ENCODE assay signal across 8 cellular contexts in genomic region chr15:78875107-78875914, GRCh38. TPM values are rescaled to one million over a fixed set of nuclear protein-coding genes. Genes with fewer than 3 reads are reported as not detected.
A peak's percentile ranks its signal among the peaks of the same experiment; 100 is the strongest.
DNase-seq lines count a peak whose midpoint lies in the region; ATAC-seq and FAIRE-seq lines count a peak whose summit lies in the region.

No MANE protein-coding gene starts in this region.

- CTCF ChIA-PET in activated CD8-positive, alpha-beta T cell treated with anti-CD3 and anti-CD28 coated beads, Interleukin-2, amount 10 ng/mL, durations not matched to agents 7 days and 5 days (lab: Charles Lee): no interaction called here

- peak overlapping the region; percentile 100 for H3K27ac Mint-ChIP-seq in activated CD8-positive, alpha-beta T cell treated with anti-CD3 and anti-CD28 coated beads, Interleukin-2, amount 10 ng/mL, durations not matched to agents 7 days and 5 days

- H3K36me3 Mint-ChIP-seq in activated CD8-positive, alpha-beta T cell treated with anti-CD3 and anti-CD28 coated beads, Interleukin-2, amount 10 ng/mL, durations not matched to agents 7 days and 5 days (ENCODE audit: low read depth): peaks cover 38% of the 10 kb centered on the region

- ATAC-seq in activated CD8-positive, alpha-beta T cell treated with anti-CD3 and anti-CD28 coated beads, Interleukin-2, amount 10 ng/mL, durations not matched to agents 7 days and 5 days: no peak
- no peak for ATAC-seq in GM19023 (IDR thresholded peaks at IDR 0.05; ENCODE audit: unreplicated experiment)

- FAIRE-seq in small intestine (lab: Jason Lieb, UNC): no peak

- no peaks in the 10 kb centered on the region for H3K27me3 Mint-ChIP-seq in activated CD8-positive, alpha-beta T cell treated with anti-CD3 and anti-CD28 coated beads, Interleukin-2, amount 10 ng/mL, durations not matched to agents 7 days and 5 days (ENCODE audit: low read depth)

- peak overlapping the region; percentile 96 for H3K4me3 Mint-ChIP-seq in activated CD8-positive, alpha-beta T cell treated with anti-CD3 and anti-CD28 coated beads, Interleukin-2, amount 10 ng/mL, durations not matched to agents 7 days and 5 days

- POLR2A ChIA-PET in activated CD8-positive, alpha-beta T cell treated with anti-CD3 and anti-CD28 coated beads, Interleukin-2, amount 10 ng/mL, durations not matched to agents 7 days and 5 days (lab: Charles Lee): no interaction called here

- DNase-seq in activated CD4-positive, alpha-beta T cell treated with anti-CD3 and anti-CD28 coated beads for 48 hours: peak; percentile 24
- DNase-seq in activated CD4-positive, alpha-beta T cell treated with anti-CD3 and anti-CD28 coated beads for 1 hour: no peak
- no peak for DNase-seq in activated CD8-positive, alpha-beta T cell treated with anti-CD3 and anti-CD28 coated beads, Interleukin-2, amount 10 ng/mL, durations not matched to agents 7 days and 5 days
- DNase-seq in small intestine (no peak), LoVo (ENCODE audit: low spot score) (no peak)

- H3K4me3 ChIP-seq in iPS-18c (ENCODE audit: insufficient read depth, low read depth, low read length) (peak overlapping the region; percentile 97), subcutaneous abdominal adipose tissue (ENCODE audit: low read depth in 1 of 5, low read length in 5 of 5) (peak overlapping the region; percentile 95 to 98 (median 97)), small intestine (ENCODE audit: low read depth in 1 of 2, low read length in 2 of 2) (peak overlapping the region in 1 of 2 donors; percentile 16)

- WGBS in small intestine, 3 donors: 43 to 66% (median 55%) methylated on average over 22 of the region's 22 CpGs

- H3K36me3 ChIP-seq in subcutaneous abdominal adipose tissue (ENCODE audit: control insufficient read depth in 5 of 5, insufficient read depth in 5 of 5, low read length in 5 of 5) (no peaks in the 10 kb centered on the region), small intestine (ENCODE audit: control insufficient read depth in 2 of 2, insufficient read depth in 2 of 2, low read length in 2 of 2) (no peaks in the 10 kb centered on the region)

- H3K27me3 ChIP-seq in subcutaneous abdominal adipose tissue (ENCODE audit: control insufficient read depth in 5 of 5, insufficient read depth in 4 of 5, low read length in 5 of 5): no peaks in the 10 kb centered on the region
- no peaks in the 10 kb centered on the region for H3K27me3 ChIP-seq in small intestine (ENCODE audit: control insufficient read depth in 2 of 2, insufficient read depth in 2 of 2, low read length in 2 of 2)

- H3K27ac ChIP-seq in subcutaneous abdominal adipose tissue (ENCODE audit: low read depth, low read length) (peak overlapping the region; percentile 98), small intestine (ENCODE audit: low read depth in 1 of 2, low read length in 1 of 2) (peak overlapping the region in 1 of 2 donors; percentile 38)

- peak overlapping the region in 4 of 5 donors; percentile 68 to 100 (median 99) for H3K9ac ChIP-seq in subcutaneous abdominal adipose tissue (ENCODE audit: low read length in 5 of 5)

- H3K9me3 Mint-ChIP-seq in activated CD8-positive, alpha-beta T cell treated with anti-CD3 and anti-CD28 coated beads, Interleukin-2, amount 10 ng/mL, durations not matched to agents 7 days and 5 days (ENCODE audit: insufficient read depth): no peaks in the 10 kb centered on the region

- peaks cover 0 to 65% (median 59%) of the 10 kb centered on the region in 5 donors for H3K4me1 ChIP-seq in subcutaneous abdominal adipose tissue (ENCODE audit: control insufficient read depth in 5 of 5, insufficient read depth in 5 of 5, low read length in 5 of 5)
- peaks cover 0 to 25% of the 10 kb centered on the region in 2 donors for H3K4me1 ChIP-seq in small intestine (ENCODE audit: control insufficient read depth in 2 of 2, insufficient read depth in 1 of 2, low read depth in 1 of 2, low read length in 1 of 2)

- no peaks in the 10 kb centered on the region for H3K9me3 ChIP-seq in iPS-18c (ENCODE audit: control insufficient read depth, insufficient read depth, low read length)
- H3K9me3 ChIP-seq in subcutaneous abdominal adipose tissue (ENCODE audit: control insufficient read depth in 5 of 5, low read length in 5 of 5): no peaks in the 10 kb centered on the region
- no peaks in the 10 kb centered on the region for H3K9me3 ChIP-seq in small intestine (ENCODE audit: control insufficient read depth, low read depth)

- peaks cover 56% of the 10 kb centered on the region for H3K4me1 Mint-ChIP-seq in activated CD8-positive, alpha-beta T cell treated with anti-CD3 and anti-CD28 coated beads, Interleukin-2, amount 10 ng/mL, durations not matched to agents 7 days and 5 days (ENCODE audit: low read depth)

RNA-seq across cellular contexts. Expression of gene MORF4L1, which starts 2.6 kb away (rescaled TPM):
- 100 to 1,000 TPM; 243 to 244 TPM for total RNA-seq in activated CD8-positive, alpha-beta T cell treated with anti-CD3 and anti-CD28 coated beads, Interleukin-2, amount 10 ng/mL, durations not matched to agents 7 days and 5 days
- polyA plus RNA-seq in small intestine: 100 to 1,000 TPM; 157 to 235 (median 213) TPM
